Comparison of ENCODE assay signal across 12 cellular contexts in genomic region chr17:42289863-42290165, GRCh38. TPM values are rescaled to one million over a fixed set of nuclear protein-coding genes. Genes with fewer than 3 reads are reported as not detected.
DNase-seq lines count a peak whose midpoint lies in the region; ATAC-seq and TF ChIP-seq lines count a peak whose summit lies in the region.
"Had no signal": no experiment of that assay in that cellular context is flagged by ENCODE, and none has a peak within 500 bp of the region (broad histone marks: within the 10 kb centered on the region; RNA-seq: fewer than 3 reads in every experiment).

No MANE protein-coding gene starts in this region.

- peak overlapping the region; percentile 85 for H3K27ac ChIP-seq in suprapubic skin
- H3K27ac ChIP-seq: A549, hepatocyte had no signal

- peak overlapping the region; percentile 88 for H3K27ac Mint-ChIP-seq in activated naive CD4-positive, alpha-beta T cell treated with anti-CD3 and anti-CD28 coated beads, Interleukin-2, amount 10 ng/mL, durations not matched to agents 7 days and 5 days

- peak overlapping the region; percentile 97 for H3K4me3 Mint-ChIP-seq in activated naive CD4-positive, alpha-beta T cell treated with anti-CD3 and anti-CD28 coated beads, Interleukin-2, amount 10 ng/mL, durations not matched to agents 7 days and 5 days

- H3K27me3 ChIP-seq in suprapubic skin = no peaks in the 10 kb centered on the region

- no peak for TF ChIP-seq EP300 in suprapubic skin (IDR thresholded peaks at IDR 0.05)

- H3K4me1 Mint-ChIP-seq in activated naive CD4-positive, alpha-beta T cell treated with anti-CD3 and anti-CD28 coated beads, Interleukin-2, amount 10 ng/mL, durations not matched to agents 7 days and 5 days = peaks cover 56% of the 10 kb centered on the region

- in situ Hi-C loops in GM13976 (cut with MboI; ENCODE audit: low sequenced_read_pairs, unreplicated experiment) = no loop called here

- peaks cover 16% of the 10 kb centered on the region for H3K36me3 ChIP-seq in suprapubic skin

- 65% methylated on average over 6 of the region's 6 CpGs for WGBS in suprapubic skin

- H3K4me3 ChIP-seq in suprapubic skin = peak overlapping the region; percentile 70
- H3K4me3 ChIP-seq: A549, hepatocyte had no signal

- ATAC-seq in HG03095 (IDR thresholded peaks at IDR 0.05; ENCODE audit: unreplicated experiment) = no peak
- ATAC-seq: A549 had no signal

- CTCF ChIA-PET in activated naive CD4-positive, alpha-beta T cell treated with anti-CD3 and anti-CD28 coated beads, Interleukin-2, amount 10 ng/mL, durations not matched to agents 7 days and 5 days (lab: Charles Lee) = interaction anchor here (0.8 to 3.5 kb wide), 4 partner anchors 16 to 67 kb away, joined by 4 to 29 read pairs (median 6); no protein-coding TSS in a partner anchor

- peaks cover 26% of the 10 kb centered on the region for H3K36me3 Mint-ChIP-seq in activated naive CD4-positive, alpha-beta T cell treated with anti-CD3 and anti-CD28 coated beads, Interleukin-2, amount 10 ng/mL, durations not matched to agents 7 days and 5 days

- no peaks in the 10 kb centered on the region for H3K9me3 Mint-ChIP-seq in activated naive CD4-positive, alpha-beta T cell treated with anti-CD3 and anti-CD28 coated beads, Interleukin-2, amount 10 ng/mL, durations not matched to agents 7 days and 5 days

- no peaks in the 10 kb centered on the region for H3K9me3 ChIP-seq in suprapubic skin
- H3K9me3 ChIP-seq: A549 had no signal

- TF ChIP-seq CTCF in suprapubic skin (IDR thresholded peaks at IDR 0.05) = no peak
- no peak for TF ChIP-seq CTCF in GM13976 (IDR thresholded peaks at IDR 0.05; ENCODE audit: borderline replicate concordance, control extremely low read depth, extremely low read depth, insufficient read depth, missing control alignments)

- DNase-seq in activated gamma-delta T cell treated with anti-CD3 and anti-CD28 coated beads, Interleukin-2, amount 50 U/mL, for 16 hours (ENCODE audit: low read depth) = peak; percentile 46
- DNase-seq in activated gamma-delta T cell treated with Interleukin-2 at 50 U/mL for 16 hours (no peak), posterior vena cava (ENCODE audit: low spot score) (peak; percentile 66), suprapubic skin (ENCODE audit: low spot score in 2 of 2) (peak; percentile 66 to 70), GM13976 (ENCODE audit: low spot score) (no peak), GM19240 (ENCODE audit: insufficient read length, low spot score) (no peak)
- no peak for DNase-seq in activated naive CD4-positive, alpha-beta T cell treated with anti-CD3 and anti-CD28 coated beads, Interleukin-2, amount 10 ng/mL, durations not matched to agents 7 days and 5 days
- DNase-seq: occipital lobe, SIG-M5 had no signal

- no peaks in the 10 kb centered on the region for H3K27me3 Mint-ChIP-seq in activated naive CD4-positive, alpha-beta T cell treated with anti-CD3 and anti-CD28 coated beads, Interleukin-2, amount 10 ng/mL, durations not matched to agents 7 days and 5 days

- H3K4me1 ChIP-seq in suprapubic skin = peaks cover 59% of the 10 kb centered on the region

- TF ChIP-seq POLR2A in suprapubic skin (IDR thresholded peaks at IDR 0.05) = no peak

- intact Hi-C loops in posterior vena cava (cut with DNase I) = no loop called here

RNA-seq across cellular contexts. Expression of gene STAT5A, which starts 1.5 kb away (rescaled TPM):
- total RNA-seq in posterior vena cava = 10 to 100 TPM; 30.7 to 37.6 TPM
- 10 to 100 TPM; 32.1 to 56.0 (median 45.6) TPM for total RNA-seq in suprapubic skin

RNA-seq across cellular contexts. Expression of gene STAT5B, which starts 13.6 kb away (rescaled TPM):
- total RNA-seq in posterior vena cava = 10 to 100 TPM; 88.6 to 96.3 TPM
- total RNA-seq in suprapubic skin = 100 to 1,000 TPM in 1 of 4 donors, 10 to 100 TPM in 3; 52.7 to 105 (median 57.6) TPM

Comparison
In these comparisons a context has a peak if more than half of its experiments do, and no peak if none do; other contexts are left out.
1. DNase-seq: peak in activated gamma-delta T cell treated with anti-CD3 and anti-CD28 coated beads, Interleukin-2, amount 50 U/mL, for 16 hours (single experiment), posterior vena cava (single experiment) and suprapubic skin (2 of 2); none in activated gamma-delta T cell treated with Interleukin-2 at 50 U/mL for 16 hours (single experiment), activated naive CD4-positive, alpha-beta T cell treated with anti-CD3 and anti-CD28 coated beads, Interleukin-2, amount 10 ng/mL, durations not matched to agents 7 days and 5 days (single experiment), GM13976 (single experiment) and GM19240 (single experiment).